ENCODE assay signal across 18 cellular contexts in genomic region chr16:50261160-50261706, GRCh38. TPM values are rescaled to one million over a fixed set of nuclear protein-coding genes. Genes with fewer than 3 reads are reported as not detected.
DNase-seq lines count a peak whose midpoint lies in the region; TF ChIP-seq lines count a peak whose summit lies in the region.
"Had no signal": no experiment of that assay in that cellular context is flagged by ENCODE, and none has a peak within 500 bp of the region (broad histone marks: within the 10 kb centered on the region; RNA-seq: fewer than 3 reads in every experiment).

No MANE protein-coding gene starts in this region.

- DNase-seq in activated effector memory CD4-positive, alpha-beta T cell treated with anti-CD3 and anti-CD28 coated beads, Interleukin-2, amount 50 U/mL, for 16 hours = peak; percentile 48
- no peak for DNase-seq in activated effector memory CD4-positive, alpha-beta T cell treated with Interleukin-2 at 50 U/mL for 16 hours
- DNase-seq in immature natural killer cell (no peak), neural progenitor cell (ENCODE audit: low spot score) (no peak), type B pancreatic cell (ENCODE audit: extremely low spot score, unreplicated experiment) (peak; percentile 59), dermis blood vessel endothelial cell (no peak), nephron progenitor cell (no peak), kidney tubule cell (ENCODE audit: low spot score) (no peak)
- DNase-seq: BE2C, GDM1, GOT3, Kasumi-1, MM.1S, NCI-H2081 treated with DMSO at 0.1 percent for 48 hours, NCI-H2227 treated with DMSO at 0.1 percent for 48 hours, NCI-H524 had no signal

- TF ChIP-seq CTCF in neural progenitor cell (IDR thresholded peaks at IDR 0.05) (no peak), type B pancreatic cell (conservative IDR thresholded peaks at IDR 0.05) (no peak), nephron progenitor cell (IDR thresholded peaks at IDR 0.05) (no peak)

- peaks cover 18% of the 10 kb centered on the region for H3K4me1 ChIP-seq in neural progenitor cell

- H3K36me3 Mint-ChIP-seq in immature natural killer cell (peaks cover 0 to 3% (median 0%) of the 10 kb centered on the region in 3 donors), neural progenitor cell (no peaks in the 10 kb centered on the region), type B pancreatic cell (peaks cover 4% of the 10 kb centered on the region), nephron progenitor cell (ENCODE audit: low read depth) (no peaks in the 10 kb centered on the region)
- H3K36me3 Mint-ChIP-seq: CD8-positive, alpha-beta memory T cell had no signal

- no peak overlapping the region for H2AFZ ChIP-seq in neural progenitor cell (replicated peaks)

- peaks cover 71 to 77% of the 10 kb centered on the region in 2 donors for H3K4me1 Mint-ChIP-seq in immature natural killer cell
- H3K4me1 Mint-ChIP-seq in neural progenitor cell = peaks cover 30% of the 10 kb centered on the region
- peaks cover 46% of the 10 kb centered on the region for H3K4me1 Mint-ChIP-seq in type B pancreatic cell (ENCODE audit: unreplicated experiment)
- peaks cover 45% of the 10 kb centered on the region for H3K4me1 Mint-ChIP-seq in nephron progenitor cell

- peak overlapping the region in 2 of 5 donors; percentile 10 to 30 for H3K4me3 Mint-ChIP-seq in immature natural killer cell
- peak overlapping the region; percentile 9 for H3K4me3 Mint-ChIP-seq in neural progenitor cell
- H3K4me3 Mint-ChIP-seq in type B pancreatic cell = no peak overlapping the region
- H3K4me3 Mint-ChIP-seq in nephron progenitor cell = no peak overlapping the region
- H3K4me3 Mint-ChIP-seq: CD8-positive, alpha-beta memory T cell had no signal

- no peaks in the 10 kb centered on the region for H3K27me3 ChIP-seq in neural progenitor cell
- H3K27me3 ChIP-seq: BE2C had no signal

- H3K79me2 ChIP-seq in neural progenitor cell (ENCODE audit: low read depth) = no peaks in the 10 kb centered on the region

- no peaks in the 10 kb centered on the region for H3K9me3 Mint-ChIP-seq in immature natural killer cell
- H3K9me3 Mint-ChIP-seq in neural progenitor cell = no peaks in the 10 kb centered on the region
- no peaks in the 10 kb centered on the region for H3K9me3 Mint-ChIP-seq in type B pancreatic cell
- H3K9me3 Mint-ChIP-seq in nephron progenitor cell = no peaks in the 10 kb centered on the region
- H3K9me3 Mint-ChIP-seq: CD8-positive, alpha-beta memory T cell had no signal

- peaks cover 7% of the 10 kb centered on the region for H4K20me1 ChIP-seq in neural progenitor cell (ENCODE audit: low read depth)

- peaks cover 14% of the 10 kb centered on the region for H3F3A ChIP-seq in neural progenitor cell (ENCODE audit: low read depth)

- H3K4me2 ChIP-seq in neural progenitor cell = no peak overlapping the region

- H3K36me3 ChIP-seq in neural progenitor cell = no peaks in the 10 kb centered on the region
- H3K36me3 ChIP-seq: BE2C had no signal

- H3K9me3 ChIP-seq in neural progenitor cell (ENCODE audit: low read depth) = no peaks in the 10 kb centered on the region
- H3K9me3 ChIP-seq: BE2C had no signal

- peaks cover 0 to 10% (median 2%) of the 10 kb centered on the region in 3 donors for H3K27me3 Mint-ChIP-seq in immature natural killer cell (ENCODE audit: low read depth in 3 of 3)
- peaks cover 29% of the 10 kb centered on the region for H3K27me3 Mint-ChIP-seq in neural progenitor cell (ENCODE audit: insufficient read depth, low read depth)
- H3K27me3 Mint-ChIP-seq in type B pancreatic cell = no peaks in the 10 kb centered on the region
- peaks cover 8% of the 10 kb centered on the region for H3K27me3 Mint-ChIP-seq in nephron progenitor cell (ENCODE audit: low read depth, poor library complexity)

- H3K4me3 ChIP-seq in neural progenitor cell = no peak overlapping the region

- H3K27ac Mint-ChIP-seq in immature natural killer cell (peak overlapping the region in 5 of 6 donors; percentile 12 to 97 (median 78)), neural progenitor cell (peak overlapping the region; percentile 57), type B pancreatic cell (no peak overlapping the region), nephron progenitor cell (no peak overlapping the region)

- H3K9ac ChIP-seq in neural progenitor cell = no peak overlapping the region

- H3K27ac ChIP-seq in neural progenitor cell = no peak overlapping the region
- H3K27ac ChIP-seq: 22Rv1 had no signal

RNA-seq across cellular contexts. Expression of gene ADCY7, which starts 5.1 kb away (rescaled TPM):
- 100 to 1,000 TPM in 2 of 3 donors, 10 to 100 TPM in 1; 97.6 to 209 (median 108) TPM for polyA plus RNA-seq in immature natural killer cell
- total RNA-seq in neural progenitor cell (ENCODE audit: low replicate concordance) (2.5 and 13.2 TPM in 2 replicates), type B pancreatic cell (ENCODE audit: low replicate concordance) (16.8 and 32.8 TPM in 2 replicates), dermis blood vessel endothelial cell (4.4 and 5.1 TPM in 2 replicates)

Comparison
In these comparisons a context has a peak if more than half of its experiments do, and no peak if none do; other contexts are left out.
1. DNase-seq: peak in activated effector memory CD4-positive, alpha-beta T cell treated with anti-CD3 and anti-CD28 coated beads, Interleukin-2, amount 50 U/mL, for 16 hours (single experiment) and type B pancreatic cell (single experiment); none in activated effector memory CD4-positive, alpha-beta T cell treated with Interleukin-2 at 50 U/mL for 16 hours (single experiment), immature natural killer cell (0 of 3), neural progenitor cell (single experiment), dermis blood vessel endothelial cell (single experiment), nephron progenitor cell (single experiment) and kidney tubule cell (single experiment).
2. H3K27ac Mint-ChIP-seq: peak in immature natural killer cell (5 of 6) and neural progenitor cell (single experiment); none in type B pancreatic cell (single experiment) and nephron progenitor cell (single experiment).